ENCODE assay signal across 8 cellular contexts in genomic region chr17:78343433-78344201, GRCh38. TPM values are rescaled to one million over a fixed set of nuclear protein-coding genes. Genes with fewer than 3 reads are reported as not detected.
A peak's percentile ranks its signal among the peaks of the same experiment; 100 is the strongest.
DNase-seq lines count a peak whose midpoint lies in the region; ATAC-seq, FAIRE-seq and TF ChIP-seq lines count a peak whose summit lies in the region.

No MANE protein-coding gene starts in this region.

- H4K20me1 ChIP-seq in OCI-LY3 (ENCODE audit: insufficient read depth, low read length), result no peaks in the 10 kb centered on the region

- H3K79me2 ChIP-seq in OCI-LY3 (ENCODE audit: low read length), result no peaks in the 10 kb centered on the region; the same call in 1 of the 2 replicates

- peak overlapping the region; percentile 80 for H3K4me3 ChIP-seq in OCI-LY3 (ENCODE audit: low read length)
- H3K4me3 ChIP-seq in liver (ENCODE audit: low read depth in 1 of 3, low read length in 3 of 3), result no peak overlapping the region

- no peaks in the 10 kb centered on the region for H3K36me3 ChIP-seq in OCI-LY3 (replicated peaks; ENCODE audit: low read depth, low read length)
- no peaks in the 10 kb centered on the region for H3K36me3 ChIP-seq in liver (ENCODE audit: control insufficient read depth in 4 of 4, insufficient read depth in 3 of 4, low read depth in 1 of 4, low read length in 3 of 4)

- H3K27me3 ChIP-seq in OCI-LY3 (ENCODE audit: low read depth, low read length) (peaks cover 8% of the 10 kb centered on the region; the same call in 1 of the 2 replicates), liver (ENCODE audit: control insufficient read depth in 4 of 4, insufficient read depth in 4 of 4, low read length in 3 of 4) (no peaks in the 10 kb centered on the region)

- peak overlapping the region; percentile 85 for H3K9ac ChIP-seq in OCI-LY3 (ENCODE audit: low read length)
- H3K9ac ChIP-seq in liver (ENCODE audit: low read depth in 1 of 2, low read length in 2 of 2), result no peak overlapping the region

- no peak for TF ChIP-seq RAD21 in liver (IDR thresholded peaks at IDR 0.05)

- TF ChIP-seq CTCF in OCI-LY3 (IDR thresholded peaks at IDR 0.05; ENCODE audit: low read depth, low read length) (no peak), liver (IDR thresholded peaks at IDR 0.05; ENCODE audit: low read depth, low read length, missing input control) (no peak)

- peak; percentile 95 for FAIRE-seq in GM18507 (lab: Jason Lieb, UNC)

- H3K4me2 ChIP-seq in OCI-LY3 (ENCODE audit: low read length), result peak overlapping the region; percentile 96

- H3K4me1 ChIP-seq in OCI-LY3 (ENCODE audit: low read length), result peaks cover 71% of the 10 kb centered on the region
- peaks cover 2 to 23% (median 15%) of the 10 kb centered on the region in 4 donors for H3K4me1 ChIP-seq in liver (ENCODE audit: control insufficient read depth in 4 of 4, insufficient read depth in 4 of 4, low read length in 3 of 4)

- 80% methylated on average over 19 of the region's 19 CpGs for WGBS in liver

- ATAC-seq in stimulated activated naive CD8-positive, alpha-beta T cell treated with anti-CD3 and anti-CD28 coated beads, Interleukin-15, Interleukin-2, amounts not matched to agents 100 U/mL and 50 U/mL, for 24 hours, result peak; percentile 56

- H3K9me3 ChIP-seq in OCI-LY3 (ENCODE audit: insufficient read depth, low read length) (no peaks in the 10 kb centered on the region), liver (ENCODE audit: control insufficient read depth in 4 of 4, low read length in 3 of 4) (no peaks in the 10 kb centered on the region)

- peak overlapping the region; percentile 85 for H3K27ac ChIP-seq in OCI-LY3 (ENCODE audit: low read length)
- H3K27ac ChIP-seq in liver (ENCODE audit: low read depth in 1 of 2, low read length in 2 of 2), result peak overlapping the region; percentile 10 to 81

- DNase-seq in GM18507 (ENCODE audit: extremely low spot score, insufficient read length, low read depth) (no peak), OCI-M2 (lab: John Stamatoyannopoulos, UW; ENCODE audit: unreplicated experiment) (no peak), NCI-H146 treated with DMSO at 0.1 percent for 48 hours (lab: John Stamatoyannopoulos, UW; ENCODE audit: unreplicated experiment) (no peak), NCI-H1417 (lab: John Stamatoyannopoulos, UW) (no peak)
- peak; percentile 91 for DNase-seq in activated effector memory CD4-positive, alpha-beta T cell treated with anti-CD3 and anti-CD28 coated beads, Interleukin-2, amount 50 U/mL, for 16 hours
- peak; percentile 71 for DNase-seq in stimulated activated naive CD8-positive, alpha-beta T cell treated with anti-CD3 and anti-CD28 coated beads, Interleukin-15, Interleukin-2, amounts not matched to agents 100 U/mL and 50 U/mL, for 24 hours

- H2AFZ ChIP-seq in OCI-LY3 (ENCODE audit: low read depth, low read length), result no peak overlapping the region

TF ChIP-seq in liver, 16 proteins besides CTCF, POLR2A, EP300 and RAD21:
- TF ChIP-seq GABPA (IDR thresholded peaks at IDR 0.05 in 1 of 2, conservative IDR thresholded peaks at IDR 0.05 in 1 of 2) (no peak), HNF4G (IDR thresholded peaks at IDR 0.05) (no peak), REST (IDR thresholded peaks at IDR 0.05) (no peak), FOXA1 (IDR thresholded peaks at IDR 0.05) (no peak), TAF1 (conservative IDR thresholded peaks at IDR 0.05) (no peak), SP1 (IDR thresholded peaks at IDR 0.05) (no peak), FOXA2 (IDR thresholded peaks at IDR 0.05) (no peak), YY1 (IDR thresholded peaks at IDR 0.05) (no peak), EGR1 (IDR thresholded peaks at IDR 0.05; ENCODE audit: low read depth in 2 of 2) (no peak), MAX (IDR thresholded peaks at IDR 0.05) (no peak), HNF4A (conservative IDR thresholded peaks at IDR 0.05) (no peak), RXRA (IDR thresholded peaks at IDR 0.05) (no peak), ZBTB33 (IDR thresholded peaks at IDR 0.05) (no peak), NR2F2 (IDR thresholded peaks at IDR 0.05) (no peak), JUND (IDR thresholded peaks at IDR 0.05) (no peak), ATF3 (IDR thresholded peaks at IDR 0.05) (no peak)
TF ChIP-seq in liver: peak in this region for 0.

RNA-seq across cellular contexts. Expression of gene SOCS3, which starts 16.3 kb away (rescaled TPM):
- 10 to 100 TPM; 16.1 to 48.0 TPM for total RNA-seq in liver
- polyA plus RNA-seq in liver, result 10 to 100 TPM; 12.2 to 20.5 TPM

RNA-seq across cellular contexts. Expression of gene PGS1, which starts 34.8 kb away (rescaled TPM):
- 10 to 100 TPM; 13.5 to 24.1 TPM for total RNA-seq in liver
- polyA plus RNA-seq in liver, result 10 to 100 TPM in 1 of 2 donors, 1 to 10 TPM in 1; 8.1 to 10.9 TPM

Comparison
In these comparisons a context has a peak if more than half of its experiments do, and no peak if none do; other contexts are left out.
1. DNase-seq: peak in activated effector memory CD4-positive, alpha-beta T cell treated with anti-CD3 and anti-CD28 coated beads, Interleukin-2, amount 50 U/mL, for 16 hours (single experiment) and stimulated activated naive CD8-positive, alpha-beta T cell treated with anti-CD3 and anti-CD28 coated beads, Interleukin-15, Interleukin-2, amounts not matched to agents 100 U/mL and 50 U/mL, for 24 hours (single experiment); none in GM18507 (single experiment), OCI-M2 (single experiment), NCI-H146 treated with DMSO at 0.1 percent for 48 hours (single experiment) and NCI-H1417 (0 of 3).